11 cellular contexts compared by ENCODE assay signal in genomic region chr15:74050835-74051234, GRCh38. TPM values are rescaled to one million over a fixed set of nuclear protein-coding genes. Genes with fewer than 3 reads are reported as not detected.
DNase-seq lines count a peak whose midpoint lies in the region; ATAC-seq, FAIRE-seq and TF ChIP-seq lines count a peak whose summit lies in the region.
"Had no signal": no experiment of that assay in that cellular context is flagged by ENCODE, and none has a peak within 500 bp of the region (broad histone marks: within the 10 kb centered on the region; RNA-seq: fewer than 3 reads in every experiment).

No MANE protein-coding gene starts in this region.

- POLR2A ChIA-PET in H1 (lab: Charles Lee; ENCODE audit: partially characterized antibody), result no interaction called here

- intact Hi-C loops in tibial artery (cut with DNase I; ENCODE audit: low total_unique reads), result loop anchor here (10.0 kb wide), 1 partner anchor 274 kb away; no protein-coding TSS in a partner anchor

- no peak overlapping the region for H4K8ac ChIP-seq in H1 (ENCODE audit: extremely low read depth, insufficient read depth, low read length)

- H3K4me1 Mint-ChIP-seq in nephron, result peaks cover 27% of the 10 kb centered on the region

- H3K4me3 ChIP-seq in H1 (ENCODE audit: extremely low read depth in 1 of 4, insufficient read depth in 2 of 4, low read depth in 3 of 4, low read length in 4 of 4), result no peak overlapping the region
- H3K4me3 ChIP-seq in tibial artery, result no peak overlapping the region

- no peak overlapping the region for H3K18ac ChIP-seq in H1 (ENCODE audit: extremely low read depth, low read length)

- H3K4me1 ChIP-seq in H1 (replicated peaks in 1 of 4; ENCODE audit: control insufficient read depth in 3 of 4, insufficient read depth in 4 of 4, low read length in 3 of 4) (peaks cover 0 to 11% (median 3%) of the 10 kb centered on the region in 4 experiments; a peak in 5 of 7 replicates), tibial artery (peaks cover 0 to 73% (median 48%) of the 10 kb centered on the region in 4 donors)

- no peak overlapping the region for H3K4me3 Mint-ChIP-seq in nephron

- H3K27ac ChIP-seq in H1 (ENCODE audit: low read depth, low read length), result no peak overlapping the region
- peak overlapping the region; percentile 79 to 81 for H3K27ac ChIP-seq in tibial artery

- WGBS in H1 (ENCODE audit: extremely low coverage in 1 of 2, insufficient coverage in 1 of 2, insufficient read length in 1 of 2, insufficient replicate concordance in 2 of 2, low coverage in 1 of 2, low lambda C conversion rate in 2 of 2, missing lambda C conversion rate in 1 of 2), 2 experiments, result 89% methylated on average over 6 of the region's 6 CpGs; no CpG with 5 or more reads in 1 of the 2 experiments

- no peak overlapping the region for H2AFZ ChIP-seq in H1 (ENCODE audit: low read length)

- TF ChIP-seq RAD21 in H1 (IDR thresholded peaks at IDR 0.05 in 1 of 2, conservative IDR thresholded peaks at IDR 0.05 in 1 of 2; ENCODE audit: low read depth in 2 of 2, low read length in 2 of 2), result no peak

- H3K56ac ChIP-seq in H1 (replicated peaks; ENCODE audit: insufficient read length, low read depth, low read length), result no peak overlapping the region

- H3K4ac ChIP-seq in H1 (replicated peaks; ENCODE audit: insufficient read length, low read depth, low read length), result no peak overlapping the region

- H3K9me3 ChIP-seq in H1 (ENCODE audit: insufficient read depth in 2 of 2, low read depth in 1 of 2, low read length in 1 of 2), result no peaks in the 10 kb centered on the region; a peak in 1 of 4 replicates
- no peaks in the 10 kb centered on the region for H3K9me3 ChIP-seq in tibial artery

- no peak for TF ChIP-seq EP300 in H1 (IDR thresholded peaks at IDR 0.05; ENCODE audit: borderline replicate concordance in 1 of 2, low read depth in 2 of 2, low read length in 2 of 2)

- H3K27ac Mint-ChIP-seq in nephron, result peak overlapping the region in 2 of 3 experiments; percentile 70 to 81

- no peaks in the 10 kb centered on the region for H3K79me2 ChIP-seq in H1 (ENCODE audit: control insufficient read depth in 1 of 2, insufficient read depth in 2 of 2, low read length in 2 of 2)

- no peak for FAIRE-seq in H1 (lab: Jason Lieb, UNC)

- H2BK20ac ChIP-seq in H1 (ENCODE audit: low read length), result no peak overlapping the region

- no peak overlapping the region for H2BK5ac ChIP-seq in H1 (ENCODE audit: low read depth, low read length)

- no peak overlapping the region for H4K91ac ChIP-seq in H1 (replicated peaks; ENCODE audit: insufficient read length, low read length)

- no peak overlapping the region for H3K4me2 ChIP-seq in H1 (ENCODE audit: insufficient read depth in 1 of 2, low read depth in 2 of 2, low read length in 2 of 2)

- no peaks in the 10 kb centered on the region for H4K20me1 ChIP-seq in H1 (replicated peaks in 1 of 2; ENCODE audit: control insufficient read depth in 1 of 2, insufficient read depth in 2 of 2, low read length in 2 of 2)

- TF ChIP-seq POLR2A in H1 (IDR thresholded peaks at IDR 0.05; ENCODE audit: control extremely low read depth in 1 of 2, low read depth in 2 of 2, low read length in 2 of 2), result no peak
- TF ChIP-seq POLR2A in erythroblast (IDR thresholded peaks at IDR 0.05; ENCODE audit: low read length), result no peak

- H3K27me3 ChIP-seq in H1 (replicated peaks in 1 of 4; ENCODE audit: control insufficient read depth in 3 of 4, extremely low read depth in 1 of 4, insufficient read depth in 3 of 4, low read length in 3 of 4) (peaks cover 0 to 6% (median 3%) of the 10 kb centered on the region in 4 experiments; a peak in 3 of 7 replicates), tibial artery (no peaks in the 10 kb centered on the region)

- no peak overlapping the region for H2AK5ac ChIP-seq in H1 (ENCODE audit: low read depth, low read length)

- no peak for ATAC-seq in GM18519 (IDR thresholded peaks at IDR 0.05; ENCODE audit: low FRiP score, unreplicated experiment)

- peak overlapping the region; percentile 50; the same call in 1 of the 2 replicates for H2BK12ac ChIP-seq in H1 (ENCODE audit: low read depth, low read length)

- no peak overlapping the region for H3K14ac ChIP-seq in H1 (ENCODE audit: insufficient read length)

- H3K23ac ChIP-seq in H1 (ENCODE audit: insufficient read length), result no peak overlapping the region

- no peaks in the 10 kb centered on the region for H3K9me3 Mint-ChIP-seq in nephron

- DNase-seq in RPMI7951 (ENCODE audit: low read depth), result peak; percentile 54
- no peak for DNase-seq in H1 (ENCODE audit: low read depth in 1 of 2, low spot score in 2 of 2)
- no peak for DNase-seq in tibial artery
- no peak for DNase-seq in central memory CD4-positive, alpha-beta T cell
- no peak for DNase-seq in erythroblast (lab: John Stamatoyannopoulos, UW)
- no peak for DNase-seq in activated CD4-positive, alpha-beta T cell treated with anti-CD3 and anti-CD28 coated beads, Interleukin-2, amount 50 U/mL, for 1 hour
- DNase-seq: amygdala; MM.1S; stimulated activated CD4-positive, alpha-beta T cell treated with anti-CD3 and anti-CD28 coated beads, Interleukin-12 subunit alpha, Interleukin-12 subunit beta, amount 100 ng/mL, for 4 hours had no signal

- H2BK15ac ChIP-seq in H1 (ENCODE audit: low read length), result peak overlapping the region; percentile 88; the same call in 1 of the 2 replicates

- no peak overlapping the region for H2BK120ac ChIP-seq in H1 (replicated peaks; ENCODE audit: low read depth, low read length)

- no peaks in the 10 kb centered on the region for H3K23me2 ChIP-seq in H1 (ENCODE audit: low read depth, low read length)

- no peak overlapping the region for H4K5ac ChIP-seq in H1 (ENCODE audit: insufficient read length, low read depth, low read length)

- no peaks in the 10 kb centered on the region for H3K79me1 ChIP-seq in H1 (ENCODE audit: low read depth, low read length)

- H3K36me3 Mint-ChIP-seq in nephron (ENCODE audit: low read depth), result no peaks in the 10 kb centered on the region

- no peaks in the 10 kb centered on the region for H3K36me3 ChIP-seq in H1 (ENCODE audit: control insufficient read depth in 2 of 4, insufficient read depth in 4 of 4, low read length in 3 of 4)
- H3K36me3 ChIP-seq in tibial artery, result no peaks in the 10 kb centered on the region

- CTCF ChIA-PET in H1 (lab: Charles Lee; ENCODE audit: partially characterized antibody), result interaction anchor here (2.0 to 10.4 kb wide), 5 partner anchors 15 to 271 kb away, joined by 6 to 125 read pairs (median 96); no protein-coding TSS in a partner anchor

- peaks cover 14% of the 10 kb centered on the region for H3K27me3 Mint-ChIP-seq in nephron (ENCODE audit: low read depth)

- no peak overlapping the region for H3K9ac ChIP-seq in H1 (replicated peaks in 1 of 4; ENCODE audit: extremely low read depth in 1 of 4, low read depth in 3 of 4, low read length in 3 of 4)

- TF ChIP-seq CTCF in H1 (IDR thresholded peaks at IDR 0.05; ENCODE audit: control extremely low read depth in 1 of 3, insufficient read depth in 1 of 3, low read depth in 1 of 3, low read length in 3 of 3), result no peak
- TF ChIP-seq CTCF in nephron (IDR thresholded peaks at IDR 0.05; ENCODE audit: unreplicated experiment in 3 of 3), result no peak
- no peak for TF ChIP-seq CTCF in tibial artery (IDR thresholded peaks at IDR 0.05)

TF ChIP-seq in H1, 55 proteins besides CTCF, POLR2A, EP300 and RAD21 (continues in another document):
- TF ChIP-seq E2F6 (IDR thresholded peaks at IDR 0.05) (no peak), RXRA (IDR thresholded peaks at IDR 0.05; ENCODE audit: insufficient read depth, low read depth, low read length) (no peak), BACH1 (IDR thresholded peaks at IDR 0.05; ENCODE audit: low read length) (no peak), TBP (IDR thresholded peaks at IDR 0.05; ENCODE audit: low read depth, low read length) (no peak)

RNA-seq across cellular contexts. Expression of gene GOLGA6A, which starts 31.5 kb away (rescaled TPM):
- total RNA-seq in RPMI7951 (2014; rRNA removed; shearing (Covaris generic)), result not detected in 2 replicates
- 0.80 and 3.3 TPM in 2 replicates for total RNA-seq in H1 (2021; fragmentation: NEBNext Ultra II Directional; extraction: Animal tissue kit (Norgen Biotek cat#: 25700))
- 1.0 and 2.1 TPM in 2 replicates for polyA plus RNA-seq in H1 (2011; rRNA removed)
- polyA plus RNA-seq in H1 (2011; cell fraction: cytosol; rRNA removed), result 1.0 TPM
- 3.6 TPM for polyA plus RNA-seq in H1 (2011; cell fraction: nucleus; rRNA removed)
- polyA plus RNA-seq in H1 (2012, experiment 1 of 2), result 1.4 to 3.3 TPM (median 2.4 TPM) in 4 replicates
- not detected for polyA plus RNA-seq in H1 (2012, experiment 2 of 2)
- 2.3 TPM for polyA plus RNA-seq in H1 (2013, experiment 1 of 2)
- polyA plus RNA-seq in H1 (2013, experiment 2 of 2), result 1.9 TPM
- 0.51 and 1.7 TPM in 2 replicates for polyA minus RNA-seq in H1 (2011; rRNA and poly(A)+ RNA removed)
- 2.9 TPM for polyA minus RNA-seq in H1 (2011; cell fraction: cytosol; rRNA and poly(A)+ RNA removed)
- polyA minus RNA-seq in H1 (2011; cell fraction: nucleus; rRNA and poly(A)+ RNA removed), result 3.5 TPM

RNA-seq across cellular contexts. Expression of gene PML, which starts 56.3 kb away (rescaled TPM):
- 26.1 and 39.7 TPM in 2 replicates for total RNA-seq in RPMI7951 (2014; rRNA removed; shearing (Covaris generic))
- total RNA-seq in H1 (2021; fragmentation: NEBNext Ultra II Directional; extraction: Animal tissue kit (Norgen Biotek cat#: 25700)), result 30.3 and 31.2 TPM in 2 replicates
- 14.9 and 30.4 TPM in 2 replicates for polyA plus RNA-seq in H1 (2011; rRNA removed)
- 12.2 TPM for polyA plus RNA-seq in H1 (2011; cell fraction: cytosol; rRNA removed)
- 26.0 TPM for polyA plus RNA-seq in H1 (2011; cell fraction: nucleus; rRNA removed)
- polyA plus RNA-seq in H1 (2012, experiment 1 of 2), result 25.9 to 33.8 TPM (median 31.4 TPM) in 4 replicates
- 33.5 TPM for polyA plus RNA-seq in H1 (2012, experiment 2 of 2)
- 25.2 TPM for polyA plus RNA-seq in H1 (2013, experiment 1 of 2)
- polyA plus RNA-seq in H1 (2013, experiment 2 of 2), result 25.0 TPM
- 12.2 and 13.9 TPM in 2 replicates for polyA minus RNA-seq in H1 (2011; rRNA and poly(A)+ RNA removed)
- polyA minus RNA-seq in H1 (2011; cell fraction: cytosol; rRNA and poly(A)+ RNA removed), result 35.0 TPM
- polyA minus RNA-seq in H1 (2011; cell fraction: nucleus; rRNA and poly(A)+ RNA removed), result 20.9 TPM

RNA-seq across cellular contexts. Expression of gene STOML1, which starts 58.7 kb away (rescaled TPM):
- total RNA-seq in RPMI7951 (2014; rRNA removed; shearing (Covaris generic)), result 20.4 and 26.8 TPM in 2 replicates
- 2.6 and 3.8 TPM in 2 replicates for total RNA-seq in H1 (2021; fragmentation: NEBNext Ultra II Directional; extraction: Animal tissue kit (Norgen Biotek cat#: 25700))
- 3.2 and 6.4 TPM in 2 replicates for polyA plus RNA-seq in H1 (2011; rRNA removed)
- polyA plus RNA-seq in H1 (2011; cell fraction: cytosol; rRNA removed), result 4.6 TPM
- polyA plus RNA-seq in H1 (2011; cell fraction: nucleus; rRNA removed), result 6.9 TPM
- polyA plus RNA-seq in H1 (2012, experiment 1 of 2), result 2.2 to 3.0 TPM (median 2.4 TPM) in 4 replicates
- 2.8 TPM for polyA plus RNA-seq in H1 (2012, experiment 2 of 2)
- 2.8 TPM for polyA plus RNA-seq in H1 (2013, experiment 1 of 2)
- polyA plus RNA-seq in H1 (2013, experiment 2 of 2), result 2.6 TPM
- 2.1 and 3.2 TPM in 2 replicates for polyA minus RNA-seq in H1 (2011; rRNA and poly(A)+ RNA removed)
- polyA minus RNA-seq in H1 (2011; cell fraction: cytosol; rRNA and poly(A)+ RNA removed), result 1.7 TPM
- 3.4 TPM for polyA minus RNA-seq in H1 (2011; cell fraction: nucleus; rRNA and poly(A)+ RNA removed)
